10 cellular contexts compared by ENCODE assay signal in the genomic region with DNA sequence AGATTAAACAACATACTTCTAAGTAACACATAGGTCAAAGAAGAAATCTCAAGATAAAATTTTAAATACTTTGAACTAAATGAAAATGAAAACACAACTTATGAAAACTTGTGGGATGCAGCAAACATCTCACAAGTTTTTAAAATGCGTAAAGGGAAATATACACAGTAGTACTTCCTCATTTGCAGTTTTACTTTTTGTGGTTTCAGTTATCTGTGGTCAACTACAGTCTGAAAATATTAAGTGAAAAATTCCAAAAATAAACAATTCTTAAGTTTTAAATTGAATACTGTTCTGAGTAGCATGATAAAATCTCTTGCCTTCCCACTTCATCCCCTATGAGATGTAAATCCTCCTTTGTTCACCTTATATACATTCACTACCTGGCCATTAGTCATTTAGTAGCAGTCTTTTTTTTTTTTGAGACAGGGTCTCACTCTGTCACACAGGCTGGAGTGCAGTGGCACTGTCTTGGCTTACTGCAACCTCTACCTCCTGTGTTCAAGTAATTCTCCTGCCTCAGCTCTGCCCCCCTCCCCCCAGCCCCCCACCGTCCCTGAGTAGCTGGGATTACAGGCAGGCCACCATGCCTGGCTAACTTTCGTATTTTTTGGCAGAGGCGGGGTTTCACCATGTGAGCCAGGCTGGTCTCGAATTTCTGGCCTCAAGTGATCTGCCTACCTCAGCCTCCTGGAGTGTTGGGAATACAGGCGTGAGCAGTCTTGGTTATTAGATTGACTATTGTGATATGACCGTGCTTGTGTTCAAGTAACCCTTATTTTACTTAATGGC.
DNase-seq lines count a peak whose midpoint lies in the region; ATAC-seq, FAIRE-seq and TF ChIP-seq lines count a peak whose summit lies in the region.
"Had no signal": no experiment of that assay in that cellular context is flagged by ENCODE, and none has a peak within 500 bp of the region (broad histone marks: within the 10 kb centered on the region; RNA-seq: fewer than 3 reads in every experiment).

No MANE protein-coding gene starts in this region.

- ATAC-seq in GM18858 (IDR thresholded peaks at IDR 0.05; ENCODE audit: unreplicated experiment) (peak; percentile 99), GM21619 (IDR thresholded peaks at IDR 0.05; ENCODE audit: unreplicated experiment) (peak; percentile 98), HG03442 (IDR thresholded peaks at IDR 0.05; ENCODE audit: unreplicated experiment) (peak; percentile 96), GM12878 (peak; percentile 96)
- ATAC-seq: activated CD4-positive, CD25-positive, alpha-beta regulatory T cell treated with anti-CD3 and anti-CD28 coated beads, Interleukin-2, amount 50 U/mL, for 24 hours had no signal

- CTCF ChIA-PET in GM12878 (lab: Yijun Ruan, JAX): no interaction called here

- 20% methylated on average over 6 of the region's 7 CpGs for WGBS in GM12878 (ENCODE audit: insufficient coverage, insufficient replicate concordance, low lambda C conversion rate, missing lambda C conversion rate)

- peaks cover 7% of the 10 kb centered on the region for H3K9me3 ChIP-seq in GM12878 (replicated peaks; ENCODE audit: control insufficient read depth, insufficient read depth, low read length)

- no peak for TF ChIP-seq POLR2A in GM12878 (IDR thresholded peaks at IDR 0.05; ENCODE audit: low read depth, low read length)

- H3K79me2 ChIP-seq in GM12878 (ENCODE audit: control insufficient read depth, insufficient read depth, low read length): no peaks in the 10 kb centered on the region

- no peaks in the 10 kb centered on the region for H3K27me3 ChIP-seq in GM12878 (replicated peaks in 1 of 2; ENCODE audit: control insufficient read depth in 2 of 2, insufficient read depth in 2 of 2, low read length in 1 of 2)

- in situ Hi-C loops in GM12878 (cut with MboI): no loop called here

- H3K4me2 ChIP-seq in GM12878 (ENCODE audit: control insufficient read depth, insufficient read depth): no peak overlapping the region

- no peak overlapping the region for H2AFZ ChIP-seq in GM12878 (ENCODE audit: control insufficient read depth, low read depth, low read length)

- POLR2A ChIA-PET in GM12878 (lab: Charles Lee): no interaction called here

- TF ChIP-seq RAD21 in GM12878 (IDR thresholded peaks at IDR 0.05; ENCODE audit: insufficient read depth, low read depth, low read length): no peak

- SMC1A ChIA-PET in GM12878 (lab: Charles Lee; ENCODE audit: uncharacterized antibody, unreplicated experiment): interaction anchor here (1.2 kb wide), 1 partner anchor 18 kb away, joined by 3 read pairs; no protein-coding TSS in a partner anchor

- H3K27ac ChIP-seq in GM12878 (ENCODE audit: control insufficient read depth, insufficient read depth): 0 out of 2 replicates have a peak overlapping the region, but pooled peaks have one; percentile 9

- H3K36me3 ChIP-seq in GM12878 (ENCODE audit: control insufficient read depth in 2 of 2, insufficient read depth in 2 of 2, low read length in 1 of 2): no peaks in the 10 kb centered on the region

- peak; percentile 51 for DNase-seq in GM12878 (ENCODE audit: low read depth, low spot score)
- DNase-seq in GF-D8 (lab: John Stamatoyannopoulos, UW): no peak
- DNase-seq in NCI-H1436 (lab: John Stamatoyannopoulos, UW): no peak
- no peak for DNase-seq in HuH-7 (ENCODE audit: low spot score)
- no peak for DNase-seq in activated CD4-positive, alpha-beta T cell treated with anti-CD3 and anti-CD28 coated beads, Interleukin-2, amount 50 U/mL, for 4 hours
- DNase-seq: NCI-H187 had no signal

- TF ChIP-seq EP300 in GM12878 (IDR thresholded peaks at IDR 0.05; ENCODE audit: borderline replicate concordance in 1 of 2, control insufficient read depth in 1 of 2, low read depth in 2 of 2, low read length in 2 of 2): peak in 1 of 2 experiments; percentile 48; a peak in 1 of 4 replicates

- H3K4me1 ChIP-seq in GM12878 (ENCODE audit: control insufficient read depth, insufficient read depth, low read length): peaks cover 11% of the 10 kb centered on the region

- peak; percentile 91 for FAIRE-seq in GM12878 (lab: Jason Lieb, UNC)

- intact Hi-C loops in GM12878 (cut with micrococcal nuclease; ENCODE audit: unreplicated experiment): loop anchor here (5.0 kb wide), 1 partner anchor 65 kb away; no protein-coding TSS in a partner anchor

- RAD21 ChIA-PET in GM12878 (lab: Charles Lee; ENCODE audit: unreplicated experiment): interaction anchor here (0.6 kb wide), 1 partner anchor 209 kb away, joined by 3 read pairs; no protein-coding TSS in a partner anchor

- no peak overlapping the region for H3K9ac ChIP-seq in GM12878 (ENCODE audit: control insufficient read depth, insufficient read depth, low read length)

- no peaks in the 10 kb centered on the region for H4K20me1 ChIP-seq in GM12878 (ENCODE audit: control insufficient read depth, insufficient read depth)

- no peak overlapping the region for H3K4me3 ChIP-seq in GM12878

- no peak for TF ChIP-seq CTCF in GM12878 (IDR thresholded peaks at IDR 0.05 in 2 of 3, conservative IDR thresholded peaks at IDR 0.05 in 1 of 3; ENCODE audit: control insufficient read depth in 2 of 3, extremely low read depth in 1 of 3, insufficient read depth in 1 of 3, low read depth in 3 of 3, low read length in 3 of 3)

- BruUV-seq in GM12878 (replicated peaks; lab: Mats Ljungman, UMichigan): no TSS peak

TF ChIP-seq in GM12878, 131 proteins besides CTCF, POLR2A, EP300 and RAD21 (continues in another document):
- TF ChIP-seq FOXM1 (IDR thresholded peaks at IDR 0.05; ENCODE audit: low read depth, low read length): peak; percentile 58; the same call in 1 of the 2 replicates
- peak in 1 of 2 experiments; percentile 29; a peak in 1 of 4 replicates for TF ChIP-seq IKZF2 (IDR thresholded peaks at IDR 0.05)
- no peak for TF ChIP-seq LARP7 (IDR thresholded peaks at IDR 0.05)
- peak; percentile 41; the same call in 1 of the 2 replicates for TF ChIP-seq TBL1XR1 (IDR thresholded peaks at IDR 0.05; ENCODE audit: low read depth, low read length)
- peak; percentile 57; the same call in 1 of the 2 replicates for TF ChIP-seq MTA2 (IDR thresholded peaks at IDR 0.05; ENCODE audit: low read depth)
- TF ChIP-seq ZNF217 (IDR thresholded peaks at IDR 0.05): peak; percentile 69; the same call in 1 of the 2 replicates
- no peak for TF ChIP-seq PAX8 (IDR thresholded peaks at IDR 0.05)
- peak; percentile 65; the same call in 1 of the 2 replicates for TF ChIP-seq SPI1 (IDR thresholded peaks at IDR 0.05; ENCODE audit: borderline replicate concordance, insufficient read depth, low read depth, low read length)
- peak; percentile 49 for TF ChIP-seq CREM (IDR thresholded peaks at IDR 0.05; ENCODE audit: low read depth)
- TF ChIP-seq RUNX3 (IDR thresholded peaks at IDR 0.05; ENCODE audit: low read length): peak; percentile 97
- no peak for TF ChIP-seq BRCA1 (IDR thresholded peaks at IDR 0.05; ENCODE audit: low read depth, low read length)
- 0 out of 2 replicates have a peak, but pooled peaks have one; percentile 14 for TF ChIP-seq SREBF1 (IDR thresholded peaks at IDR 0.05; ENCODE audit: low read length)
- 0 out of 2 replicates have a peak, but pooled peaks have one; percentile 29 for TF ChIP-seq ZBED1 (IDR thresholded peaks at IDR 0.05; ENCODE audit: borderline replicate concordance)
- no peak for TF ChIP-seq PAX5 (IDR thresholded peaks at IDR 0.05; ENCODE audit: borderline replicate concordance, low read depth, low read length)
- TF ChIP-seq MEF2B (IDR thresholded peaks at IDR 0.05; ENCODE audit: partially characterized antibody, poor library complexity, severe bottlenecking): peak; percentile 72
- no peak for TF ChIP-seq KLF5 (IDR thresholded peaks at IDR 0.05; ENCODE audit: partially characterized antibody)
- TF ChIP-seq YY1 (IDR thresholded peaks at IDR 0.05; ENCODE audit: low read depth, low read length): no peak
- TF ChIP-seq CBFB (IDR thresholded peaks at IDR 0.05; ENCODE audit: low read depth): peak; percentile 83
- TF ChIP-seq NR2C2 (IDR thresholded peaks at IDR 0.05; ENCODE audit: borderline replicate concordance, control insufficient read depth, insufficient read length, low read depth): no peak
- TF ChIP-seq CBX3 (IDR thresholded peaks at IDR 0.05; ENCODE audit: borderline replicate concordance, low read depth): no peak
- peak; percentile 36; the same call in 1 of the 2 replicates for TF ChIP-seq JUNB (IDR thresholded peaks at IDR 0.05)
- peak; percentile 96 for TF ChIP-seq MEF2A (IDR thresholded peaks at IDR 0.05; ENCODE audit: insufficient read depth, low read depth, low read length)
- TF ChIP-seq DPF2 (IDR thresholded peaks at IDR 0.05): peak; percentile 49; the same call in 1 of the 2 replicates
- TF ChIP-seq POLR2AphosphoS2 (IDR thresholded peaks at IDR 0.05; ENCODE audit: low read depth, low read length): no peak
- TF ChIP-seq GABPA (IDR thresholded peaks at IDR 0.05; ENCODE audit: low read depth): peak; percentile 47; the same call in 1 of the 2 replicates
- no peak for TF ChIP-seq EED (IDR thresholded peaks at IDR 0.05; ENCODE audit: low read depth)
- no peak for TF ChIP-seq SREBF2 (IDR thresholded peaks at IDR 0.05; ENCODE audit: low read length)
- TF ChIP-seq, protein P1, sequence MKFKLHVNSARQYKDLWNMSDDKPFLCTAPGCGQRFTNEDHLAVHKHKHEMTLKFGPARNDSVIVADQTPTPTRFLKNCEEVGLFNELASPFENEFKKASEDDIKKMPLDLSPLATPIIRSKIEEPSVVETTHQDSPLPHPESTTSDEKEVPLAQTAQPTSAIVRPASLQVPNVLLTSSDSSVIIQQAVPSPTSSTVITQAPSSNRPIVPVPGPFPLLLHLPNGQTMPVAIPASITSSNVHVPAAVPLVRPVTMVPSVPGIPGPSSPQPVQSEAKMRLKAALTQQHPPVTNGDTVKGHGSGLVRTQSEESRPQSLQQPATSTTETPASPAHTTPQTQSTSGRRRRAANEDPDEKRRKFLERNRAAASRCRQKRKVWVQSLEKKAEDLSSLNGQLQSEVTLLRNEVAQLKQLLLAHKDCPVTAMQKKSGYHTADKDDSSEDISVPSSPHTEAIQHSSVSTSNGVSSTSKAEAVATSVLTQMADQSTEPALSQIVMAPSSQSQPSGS (IDR thresholded peaks at IDR 0.05; ENCODE audit: low read length): peak; percentile 49; the same call in 1 of the 2 replicates
- TF ChIP-seq CREB1 (IDR thresholded peaks at IDR 0.05; ENCODE audit: low read depth): peak; percentile 37; the same call in 1 of the 2 replicates
- TF ChIP-seq NFIC (IDR thresholded peaks at IDR 0.05; ENCODE audit: low read depth, low read length): peak; percentile 91
